ENCODE assay signal across 8 cellular contexts in the genomic region with DNA sequence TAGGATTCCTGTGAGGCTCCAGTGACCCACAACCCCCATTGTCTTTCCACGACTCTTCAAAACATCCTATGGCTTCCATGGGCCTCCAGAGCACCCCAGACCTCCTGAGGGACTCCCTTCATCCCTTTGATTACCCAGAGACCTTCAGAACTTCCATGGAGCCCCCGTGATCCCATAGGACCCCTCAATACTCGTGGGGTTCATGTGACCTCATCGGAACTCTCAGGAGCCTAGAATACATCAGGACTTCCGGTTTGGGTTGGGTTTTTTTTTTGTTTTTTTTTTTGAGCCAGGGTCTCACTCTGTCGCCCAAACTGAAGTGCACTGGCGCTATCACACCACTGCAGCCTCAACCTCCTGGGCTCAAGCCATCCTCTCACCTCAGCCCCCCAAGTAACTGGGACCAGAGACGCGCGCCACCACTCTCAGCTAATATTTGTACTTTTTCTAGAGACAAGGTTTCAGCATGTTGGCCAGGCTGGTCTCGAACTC. TPM values are rescaled to one million over a fixed set of nuclear protein-coding genes. Genes with fewer than 3 reads are reported as not detected.
DNase-seq lines count a peak whose midpoint lies in the region; ATAC-seq, FAIRE-seq and TF ChIP-seq lines count a peak whose summit lies in the region.

No MANE protein-coding gene starts in this region.

- peak overlapping the region; percentile 85 to 90 for H3K4ac ChIP-seq in mesenchymal stem cell (ENCODE audit: low read depth in 1 of 2, low read length in 2 of 2)

- H2AK5ac ChIP-seq in mesenchymal stem cell (ENCODE audit: low read length, severe bottlenecking), result peak overlapping the region; percentile 54

- H2BK5ac ChIP-seq in mesenchymal stem cell (ENCODE audit: low read depth, low read length, poor library complexity, severe bottlenecking), result peak overlapping the region; percentile 74

- 2% methylated on average over 10 of the region's 11 CpGs for WGBS in K562 (ENCODE audit: insufficient coverage, low coverage, missing lambda C conversion rate)
- WGBS in mesenchymal stem cell, result 60% methylated on average over 7 of the region's 11 CpGs
- WGBS in aorta, 2 donors, result 34 to 37% methylated on average over 11 of the region's 11 CpGs

- peaks cover 55% of the 10 kb centered on the region for H3K79me2 ChIP-seq in K562 (ENCODE audit: control insufficient read depth, insufficient read depth, low read length)

- H2BK12ac ChIP-seq in mesenchymal stem cell (ENCODE audit: low read length in 2 of 2), result no peak overlapping the region

- no peaks in the 10 kb centered on the region for H4K20me1 ChIP-seq in K562 (replicated peaks; ENCODE audit: control insufficient read depth, insufficient read depth, low read length)

- peaks cover 0 to 27% of the 10 kb centered on the region in 2 donors for H3K4me1 ChIP-seq in right atrium auricular region
- H3K4me1 ChIP-seq in K562 (replicated peaks in 1 of 2; ENCODE audit: control insufficient read depth in 2 of 2, insufficient read depth in 2 of 2, low read length in 2 of 2), result peaks cover 5 to 40% of the 10 kb centered on the region in 2 experiments; a peak in 4 of 5 replicates
- peaks cover 9% of the 10 kb centered on the region for H3K4me1 ChIP-seq in mesenchymal stem cell (ENCODE audit: control insufficient read depth, insufficient read depth, low read depth, low read length)
- H3K4me1 ChIP-seq in aorta (ENCODE audit: control insufficient read depth in 1 of 2, insufficient read depth in 2 of 2, low read length in 2 of 2), result no peaks in the 10 kb centered on the region

- H3K4me3 ChIP-seq in right atrium auricular region (peak overlapping the region; percentile 44 to 61), K562 (peak overlapping the region; percentile 93), mesenchymal stem cell (ENCODE audit: insufficient read depth in 1 of 2, low read depth in 1 of 2, low read length in 2 of 2) (peak overlapping the region; percentile 58 to 90), aorta (ENCODE audit: low read length in 2 of 2) (peak overlapping the region in 1 of 2 donors; percentile 7)

- TSS peak; percentile 83 for BruUV-seq in K562 (replicated peaks; lab: Mats Ljungman, UMichigan)

- TF ChIP-seq EP300 in K562 (IDR thresholded peaks at IDR 0.05; ENCODE audit: low read length), result no peak

- in situ Hi-C loops in K562 (cut with MboI), result no loop called here

- intact Hi-C loops in Right ventricle myocardium inferior (cut with DNase I), result loop anchor here (5.0 to 10.0 kb wide), 4 partner anchors 188 to 1041 kb away; partner anchors contain the start of genes AP2A1, PRMT1, RRAS and SCAF1
- intact Hi-C loops in K562 (cut with micrococcal nuclease), result no loop called here
- intact Hi-C loops in aorta (cut with DNase I), result no loop called here

- H3K18ac ChIP-seq in mesenchymal stem cell (ENCODE audit: low read depth in 1 of 2, low read length in 2 of 2), result peak overlapping the region in 1 of 2 experiments; percentile 76

- DNase-seq in right atrium auricular region (ENCODE audit: low spot score) (no peak), Right ventricle myocardium inferior (ENCODE audit: missing footprints) (no peak), K562 (ENCODE audit: extremely low read depth in 1 of 4, low spot score in 3 of 4) (peak in 3 of 4 experiments; percentile 29 to 72 (median 70)), mesenchymal stem cell (no peak), aorta (no peak), NCI-H1092 treated with DMSO at 0.1 percent for 48 hours (lab: John Stamatoyannopoulos, UW) (no peak), AML-193 (lab: John Stamatoyannopoulos, UW) (no peak)

- no peak overlapping the region for H2BK120ac ChIP-seq in mesenchymal stem cell (ENCODE audit: low read depth, low read length)

- H3K9me3 ChIP-seq in right atrium auricular region, result no peaks in the 10 kb centered on the region
- H3K9me3 ChIP-seq in K562 (replicated peaks; ENCODE audit: control insufficient read depth, insufficient read depth, low read depth, low read length), result no peaks in the 10 kb centered on the region
- H3K9me3 ChIP-seq in mesenchymal stem cell (ENCODE audit: control insufficient read depth, low read length), result no peaks in the 10 kb centered on the region
- H3K9me3 ChIP-seq in aorta (ENCODE audit: control insufficient read depth, low read length), result no peaks in the 10 kb centered on the region

- H3K36me3 ChIP-seq in right atrium auricular region (peaks cover 5% of the 10 kb centered on the region), K562 (ENCODE audit: control insufficient read depth, insufficient read depth, low read length) (peaks cover 41% of the 10 kb centered on the region; the same call in 2 of the 3 replicates), mesenchymal stem cell (ENCODE audit: control insufficient read depth in 1 of 2, insufficient read depth in 2 of 2, low read depth in 1 of 2, low read length in 2 of 2) (peaks cover 6 to 13% of the 10 kb centered on the region in 2 experiments), aorta (ENCODE audit: control insufficient read depth in 1 of 2, insufficient read depth in 2 of 2, low read length in 1 of 2) (no peaks in the 10 kb centered on the region)

- no peak overlapping the region for H2BK15ac ChIP-seq in mesenchymal stem cell (ENCODE audit: low read depth, poor library complexity, severe bottlenecking)

- H3K4me2 ChIP-seq in K562 (ENCODE audit: insufficient read depth, low read length), result peak overlapping the region; percentile 96
- H3K4me2 ChIP-seq in mesenchymal stem cell (ENCODE audit: low read length, poor library complexity, severe bottlenecking), result peak overlapping the region; percentile 67

- TF ChIP-seq POLR2A in K562 (conservative IDR thresholded peaks at IDR 0.05), result peak; percentile 22

- TF ChIP-seq CTCF in right atrium auricular region (IDR thresholded peaks at IDR 0.05) (no peak), K562 (IDR thresholded peaks at IDR 0.05 in 2 of 3, conservative IDR thresholded peaks at IDR 0.05 in 1 of 3; ENCODE audit: insufficient read depth in 2 of 3, low read depth in 1 of 3, low read length in 3 of 3) (no peak)

- FAIRE-seq in K562 (lab: Jason Lieb, UNC), result no peak

- POLR2A ChIA-PET in K562 (lab: Yijun Ruan, JAX), result interaction anchor here (0.6 to 2.8 kb wide), 15 partner anchors 9 to 578 kb away, joined by 3 to 8 read pairs (median 4); partner anchors contain the start of gene DKKL1

- H2AFZ ChIP-seq in K562 (ENCODE audit: low read depth, low read length) (peak overlapping the region; percentile 95), mesenchymal stem cell (ENCODE audit: low read depth, low read length) (no peak overlapping the region)

- H3K9ac ChIP-seq in K562 (ENCODE audit: insufficient read depth in 1 of 2, low read depth in 2 of 2, low read length in 2 of 2) (peak overlapping the region; percentile 95 to 100), mesenchymal stem cell (ENCODE audit: low read length) (peak overlapping the region; percentile 98)

- no peak overlapping the region for H3K23ac ChIP-seq in mesenchymal stem cell (ENCODE audit: low read length in 2 of 2)

- ATAC-seq in Right ventricle myocardium inferior, result no peak
- ATAC-seq in K562, result no peak
- ATAC-seq in aorta (ENCODE audit: low FRiP score), result no peak
- ATAC-seq in GM21737 (IDR thresholded peaks at IDR 0.05; ENCODE audit: unreplicated experiment), result no peak

- H3K9me1 ChIP-seq in K562 (ENCODE audit: control insufficient read depth, insufficient read depth, low read length), result no peaks in the 10 kb centered on the region

- H3K27ac ChIP-seq in right atrium auricular region (peak overlapping the region; percentile 89 to 95), K562 (ENCODE audit: extremely low read depth, low read depth, low read length) (peak overlapping the region; percentile 100), mesenchymal stem cell (ENCODE audit: low read length, poor library complexity, severe bottlenecking) (peak overlapping the region; percentile 95), aorta (ENCODE audit: low read depth in 1 of 2, low read length in 2 of 2) (peak overlapping the region; percentile 64 to 75)

- H3K79me1 ChIP-seq in mesenchymal stem cell (replicated peaks; ENCODE audit: low read length, poor library complexity, severe bottlenecking), result peaks cover 32% of the 10 kb centered on the region

- no peak overlapping the region for H3K14ac ChIP-seq in mesenchymal stem cell (ENCODE audit: low read length in 2 of 2)

- H4K91ac ChIP-seq in mesenchymal stem cell (ENCODE audit: low read length), result no peak overlapping the region

- H3K27me3 ChIP-seq in right atrium auricular region, result no peaks in the 10 kb centered on the region
- H3K27me3 ChIP-seq in K562 (ENCODE audit: control insufficient read depth in 2 of 2, insufficient read depth in 2 of 2, low read length in 2 of 2), result no peaks in the 10 kb centered on the region
- H3K27me3 ChIP-seq in mesenchymal stem cell (ENCODE audit: control insufficient read depth in 1 of 2, insufficient read depth in 1 of 2, low read length in 2 of 2), result no peaks in the 10 kb centered on the region
- no peaks in the 10 kb centered on the region for H3K27me3 ChIP-seq in aorta (ENCODE audit: control insufficient read depth in 1 of 2, insufficient read depth in 2 of 2, low read length in 1 of 2)

- CTCF ChIA-PET in K562 (lab: Yijun Ruan, JAX; ENCODE audit: low intra/inter-chr PET ratio), result no interaction called here

- peak overlapping the region; percentile 95 for H4K8ac ChIP-seq in mesenchymal stem cell (ENCODE audit: low read length)

- no peak for TF ChIP-seq RAD21 in K562 (CRISPR knock-in tag; conservative IDR thresholded peaks at IDR 0.05 in 1 of 2, IDR thresholded peaks at IDR 0.05 in 1 of 2)

RNA-seq across cellular contexts. Expression of gene ALDH16A1, which starts 0.8 kb away (rescaled TPM):
- total RNA-seq in right atrium auricular region (10 to 100 TPM in 1 of 2 donors, 1 to 10 TPM in 1; 9.5 to 18.5 TPM), Right ventricle myocardium inferior (12.7 TPM), K562 (2014; rRNA removed) (46.2 and 52.2 TPM in 2 replicates), K562 (2014; rRNA removed; fragmentation: Illumina TruSeq; extraction: Trizol) (2.1 and 2.4 TPM in 2 replicates), K562 (2015; rRNA removed; fragmentation: Illumina TruSeq; extraction: Trizol) (17.0 and 18.6 TPM in 2 replicates), K562 (2021) (36.9 and 40.3 TPM in 2 replicates), aorta (10 to 100 TPM; 17.1 to 23.7 TPM)
- total RNA-seq in K562 (2011; cell fraction: chromatin; rRNA removed; ENCODE audit: low replicate concordance), result 12.5 and 54.5 TPM in 2 replicates
- 31.5 and 38.2 TPM in 2 replicates for total RNA-seq in K562 (2011; cell fraction: nucleolus; rRNA removed)
- total RNA-seq in K562 (2011; cell fraction: nucleoplasm; rRNA removed), result 31.5 and 34.9 TPM in 2 replicates
- polyA plus RNA-seq in K562 (2011; rRNA removed) (7.6 and 12.4 TPM in 2 replicates), K562 (2014; fragmentation: Illumina TruSeq; extraction: Trizol) (2.2 and 8.9 TPM in 2 replicates), K562 (2014; fragmentation: Nextera tagmentation; extraction: Ambion mirVana) (1 to 10 TPM; 2.8 to 3.3 TPM), K562 (2014; rRNA removed) (29.7 and 31.7 TPM in 2 replicates), aorta (10 to 100 TPM in 1 of 2 donors, 1 to 10 TPM in 1; 4.8 to 62.4 TPM)
- 14.7 and 45.1 TPM in 2 replicates for polyA plus RNA-seq in K562 (2011; cell fraction: cytosol; rRNA removed)
- polyA plus RNA-seq in K562 (2011; cell fraction: nucleus; rRNA removed), result 30.5 and 50.7 TPM in 2 replicates
- 26.1 and 43.4 TPM in 2 replicates for polyA plus RNA-seq in K562 (2012)
- 3.5 and 5.4 TPM in 2 replicates for polyA minus RNA-seq in K562 (2011; rRNA and poly(A)+ RNA removed)
- 22.0 and 25.8 TPM in 2 replicates for polyA minus RNA-seq in K562 (2011; cell fraction: cytosol; rRNA and poly(A)+ RNA removed)
- polyA minus RNA-seq in K562 (2011; cell fraction: nucleus; rRNA and poly(A)+ RNA removed), result 6.6 and 9.0 TPM in 2 replicates
- polyA plus RNA-seq in mesenchymal stem cell (2013, experiment 1 of 2), result 7.6 TPM
- polyA plus RNA-seq in mesenchymal stem cell (2013, experiment 2 of 2), result 6.8 TPM

RNA-seq across cellular contexts. Expression of gene PIH1D1, which starts 2.2 kb away (rescaled TPM):
- total RNA-seq in right atrium auricular region, result 10 to 100 TPM; 55.8 to 61.5 TPM
- total RNA-seq in Right ventricle myocardium inferior, result 32.4 TPM
- total RNA-seq in K562 (2011; cell fraction: chromatin; rRNA removed; ENCODE audit: low replicate concordance), result 153 and 228 TPM in 2 replicates
- 123 and 143 TPM in 2 replicates for total RNA-seq in K562 (2011; cell fraction: nucleolus; rRNA removed)
- 145 and 152 TPM in 2 replicates for total RNA-seq in K562 (2011; cell fraction: nucleoplasm; rRNA removed)
- total RNA-seq in K562 (2014; rRNA removed), result 224 and 233 TPM in 2 replicates
- 102 and 112 TPM in 2 replicates for total RNA-seq in K562 (2014; rRNA removed; fragmentation: Illumina TruSeq; extraction: Trizol)
- 120 and 125 TPM in 2 replicates for total RNA-seq in K562 (2015; rRNA removed; fragmentation: Illumina TruSeq; extraction: Trizol)
- total RNA-seq in K562 (2021), result 161 and 164 TPM in 2 replicates
- 137 and 156 TPM in 2 replicates for polyA plus RNA-seq in K562 (2011; rRNA removed)
- polyA plus RNA-seq in K562 (2011; cell fraction: cytosol; rRNA removed), result 171 and 200 TPM in 2 replicates
- 229 and 274 TPM in 2 replicates for polyA plus RNA-seq in K562 (2011; cell fraction: nucleus; rRNA removed)
- 153 and 156 TPM in 2 replicates for polyA plus RNA-seq in K562 (2012)
- polyA plus RNA-seq in K562 (2014; fragmentation: Illumina TruSeq; extraction: Trizol), result 137 and 156 TPM in 2 replicates
- 10 to 100 TPM; 26.5 to 48.0 TPM for polyA plus RNA-seq in K562 (2014; fragmentation: Nextera tagmentation; extraction: Ambion mirVana)
- polyA plus RNA-seq in K562 (2014; rRNA removed), result 199 and 221 TPM in 2 replicates
- polyA minus RNA-seq in K562 (2011; rRNA and poly(A)+ RNA removed), result 105 and 146 TPM in 2 replicates
- 63.5 and 65.9 TPM in 2 replicates for polyA minus RNA-seq in K562 (2011; cell fraction: cytosol; rRNA and poly(A)+ RNA removed)
- polyA minus RNA-seq in K562 (2011; cell fraction: nucleus; rRNA and poly(A)+ RNA removed), result 52.0 and 62.1 TPM in 2 replicates
- 54.8 TPM for polyA plus RNA-seq in mesenchymal stem cell (2013, experiment 1 of 2)
- polyA plus RNA-seq in mesenchymal stem cell (2013, experiment 2 of 2), result 53.7 TPM
- 10 to 100 TPM; 45.0 to 74.7 TPM for total RNA-seq in aorta
- polyA plus RNA-seq in aorta, result 100 to 1,000 TPM in 1 of 2 donors, 10 to 100 TPM in 1; 53.7 to 124 TPM

RNA-seq across cellular contexts. Expression of gene SLC17A7, which starts 12.5 kb away (rescaled TPM):
- total RNA-seq in right atrium auricular region (under 1 TPM; 0.59 to 0.67 TPM), Right ventricle myocardium inferior (1.8 TPM), K562 (2014; rRNA removed) (2.4 and 3.2 TPM in 2 replicates), K562 (2014; rRNA removed; fragmentation: Illumina TruSeq; extraction: Trizol) (1.1 TPM in 2 replicates), K562 (2015; rRNA removed; fragmentation: Illumina TruSeq; extraction: Trizol) (1.4 TPM in 2 replicates), K562 (2021) (9.2 and 9.9 TPM in 2 replicates), aorta (1 to 10 TPM; 1.0 to 4.7 TPM)
- 9.2 and 13.8 TPM in 2 replicates for total RNA-seq in K562 (2011; cell fraction: chromatin; rRNA removed; ENCODE audit: low replicate concordance)
- 11.8 and 13.3 TPM in 2 replicates for total RNA-seq in K562 (2011; cell fraction: nucleolus; rRNA removed)
- 16.4 and 22.1 TPM in 2 replicates for total RNA-seq in K562 (2011; cell fraction: nucleoplasm; rRNA removed)
- polyA plus RNA-seq in K562 (2011; rRNA removed) (4.8 and 7.0 TPM in 2 replicates), K562 (2014; fragmentation: Illumina TruSeq; extraction: Trizol) (12.8 and 15.7 TPM in 2 replicates), K562 (2014; fragmentation: Nextera tagmentation; extraction: Ambion mirVana) (1 to 10 TPM; 1.7 to 1.8 TPM), K562 (2014; rRNA removed) (5.5 and 5.7 TPM in 2 replicates), aorta (under 1 TPM; 0.15 to 0.50 TPM)
- 9.6 and 10.2 TPM in 2 replicates for polyA plus RNA-seq in K562 (2011; cell fraction: cytosol; rRNA removed)
- polyA plus RNA-seq in K562 (2011; cell fraction: nucleus; rRNA removed), result 8.6 TPM in 2 replicates
- polyA plus RNA-seq in K562 (2012), result 6.9 and 8.3 TPM in 2 replicates
- polyA minus RNA-seq in K562 (2011; rRNA and poly(A)+ RNA removed), result 4.4 and 4.6 TPM in 2 replicates
- polyA minus RNA-seq in K562 (2011; cell fraction: cytosol; rRNA and poly(A)+ RNA removed), result 3.5 and 3.8 TPM in 2 replicates
- polyA minus RNA-seq in K562 (2011; cell fraction: nucleus; rRNA and poly(A)+ RNA removed), result 1.8 and 2.4 TPM in 2 replicates
- polyA plus RNA-seq in mesenchymal stem cell (2013, experiment 1 of 2), result 0.66 TPM
- 0.63 TPM for polyA plus RNA-seq in mesenchymal stem cell (2013, experiment 2 of 2)

RNA-seq across cellular contexts. Expression of gene FLT3LG, which starts 20.2 kb away (rescaled TPM):
- total RNA-seq in right atrium auricular region (1 to 10 TPM; 1.1 to 2.6 TPM), Right ventricle myocardium inferior (4.7 TPM), K562 (2014; rRNA removed) (0.86 and 2.2 TPM in 2 replicates), K562 (2014; rRNA removed; fragmentation: Illumina TruSeq; extraction: Trizol) (0.35 and 1.1 TPM in 2 replicates), K562 (2015; rRNA removed; fragmentation: Illumina TruSeq; extraction: Trizol) (1.1 and 1.5 TPM in 2 replicates), K562 (2021) (5.0 and 6.4 TPM in 2 replicates), aorta (10 to 100 TPM in 1 of 2 donors, 1 to 10 TPM in 1; 6.3 to 17.6 TPM)
- 5.7 and 5.8 TPM in 2 replicates for total RNA-seq in K562 (2011; cell fraction: chromatin; rRNA removed; ENCODE audit: low replicate concordance)
- 3.2 and 4.3 TPM in 2 replicates for total RNA-seq in K562 (2011; cell fraction: nucleolus; rRNA removed)
- 5.0 and 5.5 TPM in 2 replicates for total RNA-seq in K562 (2011; cell fraction: nucleoplasm; rRNA removed)
- polyA plus RNA-seq in K562 (2011; rRNA removed) (1.2 and 2.5 TPM in 2 replicates), K562 (2014; fragmentation: Illumina TruSeq; extraction: Trizol) (1.4 and 3.4 TPM in 2 replicates), K562 (2014; fragmentation: Nextera tagmentation; extraction: Ambion mirVana) (under 1 TPM; 0.31 to 0.49 TPM), K562 (2014; rRNA removed) (2.8 and 4.2 TPM in 2 replicates), aorta (10 to 100 TPM; 15.9 to 36.0 TPM)
- polyA plus RNA-seq in K562 (2011; cell fraction: cytosol; rRNA removed), result 1.7 and 5.8 TPM in 2 replicates
- polyA plus RNA-seq in K562 (2011; cell fraction: nucleus; rRNA removed), result 2.3 and 4.0 TPM in 2 replicates
- polyA plus RNA-seq in K562 (2012), result 5.5 and 15.1 TPM in 2 replicates
- 0.24 and 0.95 TPM in 2 replicates for polyA minus RNA-seq in K562 (2011; rRNA and poly(A)+ RNA removed)
- 2.0 TPM in 1 of 2 replicates, not detected in the other for polyA minus RNA-seq in K562 (2011; cell fraction: cytosol; rRNA and poly(A)+ RNA removed)
- 0.54 and 1.6 TPM in 2 replicates for polyA minus RNA-seq in K562 (2011; cell fraction: nucleus; rRNA and poly(A)+ RNA removed)
- polyA plus RNA-seq in mesenchymal stem cell (2013, experiment 1 of 2), result 11.9 TPM
- 12.5 TPM for polyA plus RNA-seq in mesenchymal stem cell (2013, experiment 2 of 2)

RNA-seq across cellular contexts. Expression of gene GFY, which starts 28.6 kb away (rescaled TPM):
- not detected for total RNA-seq in right atrium auricular region
- total RNA-seq in Right ventricle myocardium inferior, result not detected
- total RNA-seq in K562 (2011; cell fraction: chromatin; rRNA removed; ENCODE audit: low replicate concordance), result 1.3 and 1.6 TPM in 2 replicates
- 0.67 and 0.92 TPM in 2 replicates for total RNA-seq in K562 (2011; cell fraction: nucleolus; rRNA removed)
- total RNA-seq in K562 (2011; cell fraction: nucleoplasm; rRNA removed), result 0.92 and 1.2 TPM in 2 replicates
- 0.12 TPM in 1 of 2 replicates, not detected in the other for total RNA-seq in K562 (2014; rRNA removed)
- total RNA-seq in K562 (2014; rRNA removed; fragmentation: Illumina TruSeq; extraction: Trizol), result not detected in 2 replicates
- 0.07 TPM in 1 of 2 replicates, not detected in the other for total RNA-seq in K562 (2015; rRNA removed; fragmentation: Illumina TruSeq; extraction: Trizol)
- total RNA-seq in K562 (2021), result 0.11 TPM in 1 of 2 replicates, not detected in the other
- polyA plus RNA-seq in K562 (2011; rRNA removed), result 0.19 and 0.26 TPM in 2 replicates
- 0.18 and 0.30 TPM in 2 replicates for polyA plus RNA-seq in K562 (2011; cell fraction: cytosol; rRNA removed)
- polyA plus RNA-seq in K562 (2011; cell fraction: nucleus; rRNA removed), result 1.8 and 2.6 TPM in 2 replicates
- polyA plus RNA-seq in K562 (2012), result 0.33 and 0.53 TPM in 2 replicates
- 0.33 and 0.40 TPM in 2 replicates for polyA plus RNA-seq in K562 (2014; fragmentation: Illumina TruSeq; extraction: Trizol)
- polyA plus RNA-seq in K562 (2014; fragmentation: Nextera tagmentation; extraction: Ambion mirVana), result under 1 TPM in 1 of 2 experiments, not detected in 1; 0.06 TPM
- polyA plus RNA-seq in K562 (2014; rRNA removed), result 0.11 and 0.33 TPM in 2 replicates
- polyA minus RNA-seq in K562 (2011; rRNA and poly(A)+ RNA removed), result not detected in 2 replicates
- not detected in 2 replicates for polyA minus RNA-seq in K562 (2011; cell fraction: cytosol; rRNA and poly(A)+ RNA removed)
- 0.27 and 0.56 TPM in 2 replicates for polyA minus RNA-seq in K562 (2011; cell fraction: nucleus; rRNA and poly(A)+ RNA removed)
- polyA plus RNA-seq in mesenchymal stem cell (2013, experiment 1 of 2), result not detected
- not detected for polyA plus RNA-seq in mesenchymal stem cell (2013, experiment 2 of 2)
- not detected for total RNA-seq in aorta
- polyA plus RNA-seq in aorta, result not detected

Comparison
In these comparisons a context has a peak if more than half of its experiments do, and no peak if none do; other contexts are left out.
1. DNase-seq: peak in K562 (3 of 4); none in right atrium auricular region (single experiment), Right ventricle myocardium inferior (single experiment), mesenchymal stem cell (single experiment), aorta (0 of 2), NCI-H1092 treated with DMSO at 0.1 percent for 48 hours (single experiment) and AML-193 (0 of 2).
2. Peak in every context shown above with its lines, with median percentiles within 50 percentile points of each other: H3K27ac ChIP-seq.